Comparison of ENCODE assay signal across 8 cellular contexts in genomic region chr13:42040730-42041016, GRCh38. TPM values are rescaled to one million over a fixed set of nuclear protein-coding genes. Genes with fewer than 3 reads are reported as not detected.
DNase-seq lines count a peak whose midpoint lies in the region; ATAC-seq and TF ChIP-seq lines count a peak whose summit lies in the region.

No MANE protein-coding gene starts in this region.

- H3K9me3 ChIP-seq in iPS-18c (ENCODE audit: control insufficient read depth, insufficient read depth, low read length), result no peaks in the 10 kb centered on the region
- H3K9me3 ChIP-seq in thyroid gland, result no peaks in the 10 kb centered on the region

- no peak for ATAC-seq in HG02678 (IDR thresholded peaks at IDR 0.05; ENCODE audit: unreplicated experiment)

- intact Hi-C loops in activated CD4-positive, alpha-beta memory T cell treated with anti-CD3 and anti-CD28 coated beads for 36 hours (cut with micrococcal nuclease), result loop anchor here (1.0 to 10.0 kb wide), 5 partner anchors 8 to 586 kb away; partner anchors contain the start of genes DGKH, RGCC and VWA8
- intact Hi-C loops in thyroid gland (cut with DNase I), result no loop called here

- peaks cover 5% of the 10 kb centered on the region for H3K36me3 Mint-ChIP-seq in activated CD4-positive, alpha-beta T cell treated with anti-CD3 and anti-CD28 coated beads, Interleukin-2, amount 10 ng/mL, durations not matched to agents 7 days and 5 days (ENCODE audit: low read depth)
- no peaks in the 10 kb centered on the region for H3K36me3 Mint-ChIP-seq in activated CD4-positive, alpha-beta memory T cell treated with anti-CD3 and anti-CD28 coated beads for 36 hours

- peaks cover 23% of the 10 kb centered on the region for H3K4me1 Mint-ChIP-seq in activated CD4-positive, alpha-beta T cell treated with anti-CD3 and anti-CD28 coated beads, Interleukin-2, amount 10 ng/mL, durations not matched to agents 7 days and 5 days
- H3K4me1 Mint-ChIP-seq in activated CD4-positive, alpha-beta memory T cell treated with anti-CD3 and anti-CD28 coated beads for 36 hours (ENCODE audit: low read depth), result peaks cover 18% of the 10 kb centered on the region

- H3K4me3 ChIP-seq in iPS-18c (ENCODE audit: insufficient read depth, low read depth, low read length) (peak overlapping the region; percentile 86), thyroid gland (replicated peaks in 1 of 3) (peak overlapping the region in 2 of 3 donors; percentile 56 to 90)

- no peak for TF ChIP-seq POLR2A in thyroid gland (IDR thresholded peaks at IDR 0.05)

- peaks cover 15% of the 10 kb centered on the region for H3K27me3 Mint-ChIP-seq in activated CD4-positive, alpha-beta T cell treated with anti-CD3 and anti-CD28 coated beads, Interleukin-2, amount 10 ng/mL, durations not matched to agents 7 days and 5 days
- H3K27me3 Mint-ChIP-seq in activated CD4-positive, alpha-beta memory T cell treated with anti-CD3 and anti-CD28 coated beads for 36 hours, result peaks cover 5% of the 10 kb centered on the region

- H3K27me3 ChIP-seq in thyroid gland, result no peaks in the 10 kb centered on the region

- no peaks in the 10 kb centered on the region for H3K36me3 ChIP-seq in thyroid gland

- peak overlapping the region; percentile 78 for H3K4me3 Mint-ChIP-seq in activated CD4-positive, alpha-beta T cell treated with anti-CD3 and anti-CD28 coated beads, Interleukin-2, amount 10 ng/mL, durations not matched to agents 7 days and 5 days
- peak overlapping the region; percentile 77 for H3K4me3 Mint-ChIP-seq in activated CD4-positive, alpha-beta memory T cell treated with anti-CD3 and anti-CD28 coated beads for 36 hours

- H3K9me3 Mint-ChIP-seq in activated CD4-positive, alpha-beta T cell treated with anti-CD3 and anti-CD28 coated beads, Interleukin-2, amount 10 ng/mL, durations not matched to agents 7 days and 5 days, result peaks cover 9% of the 10 kb centered on the region
- H3K9me3 Mint-ChIP-seq in activated CD4-positive, alpha-beta memory T cell treated with anti-CD3 and anti-CD28 coated beads for 36 hours, result peaks cover 4% of the 10 kb centered on the region

- POLR2A ChIA-PET in activated CD4-positive, alpha-beta T cell treated with anti-CD3 and anti-CD28 coated beads, Interleukin-2, amount 10 ng/mL, durations not matched to agents 7 days and 5 days (lab: Charles Lee), result no interaction called here
- POLR2A ChIA-PET in activated CD4-positive, alpha-beta memory T cell treated with anti-CD3 and anti-CD28 coated beads for 36 hours (lab: Charles Lee), result interaction anchor here (1.0 to 1.1 kb wide), 2 partner anchors 14 to 123 kb away, joined by 3 to 5 read pairs; no protein-coding TSS in a partner anchor

- peak overlapping the region; percentile 10 to 99 (median 34) for H3K27ac ChIP-seq in thyroid gland

- no peak for TF ChIP-seq CTCF in thyroid gland (IDR thresholded peaks at IDR 0.05)

- WGBS in thyroid gland, 2 donors, result no CpG with 5 or more reads among the region's 49 CpGs

- peaks cover 0 to 4% of the 10 kb centered on the region in 2 donors for H3K4me1 ChIP-seq in thyroid gland

- CTCF ChIA-PET in activated CD4-positive, alpha-beta T cell treated with anti-CD3 and anti-CD28 coated beads, Interleukin-2, amount 10 ng/mL, durations not matched to agents 7 days and 5 days (lab: Charles Lee), result interaction anchor here (0.6 kb wide), 1 partner anchor 1869 kb away, joined by 5 read pairs; no protein-coding TSS in a partner anchor
- CTCF ChIA-PET in activated CD4-positive, alpha-beta memory T cell treated with anti-CD3 and anti-CD28 coated beads for 36 hours (lab: Charles Lee), result interaction anchor here (1.2 kb wide), 1 partner anchor 121 kb away, joined by 3 read pairs; no protein-coding TSS in a partner anchor

- DNase-seq in activated CD4-positive, alpha-beta T cell treated with anti-CD3 and anti-CD28 coated beads, Interleukin-2, amount 10 ng/mL, durations not matched to agents 7 days and 5 days, result no peak
- no peak for DNase-seq in activated CD4-positive, alpha-beta T cell treated with anti-CD3 and anti-CD28 coated beads for 1 hour
- DNase-seq in activated CD4-positive, alpha-beta memory T cell treated with anti-CD3 and anti-CD28 coated beads for 36 hours, result no peak
- DNase-seq in thyroid gland (no peak), NCI-H146 (lab: John Stamatoyannopoulos, UW) (no peak), cerebellar cortex (ENCODE audit: low spot score) (no peak)

- no peak overlapping the region for H3K27ac Mint-ChIP-seq in activated CD4-positive, alpha-beta T cell treated with anti-CD3 and anti-CD28 coated beads, Interleukin-2, amount 10 ng/mL, durations not matched to agents 7 days and 5 days
- H3K27ac Mint-ChIP-seq in activated CD4-positive, alpha-beta memory T cell treated with anti-CD3 and anti-CD28 coated beads for 36 hours, result no peak overlapping the region

RNA-seq across cellular contexts. Expression of gene DGKH, which starts 7.8 kb away (rescaled TPM):
- 10 to 100 TPM; 17.3 to 18.2 TPM for total RNA-seq in activated CD4-positive, alpha-beta T cell treated with anti-CD3 and anti-CD28 coated beads, Interleukin-2, amount 10 ng/mL, durations not matched to agents 7 days and 5 days
- 10 to 100 TPM in 1 of 2 experiments, 1 to 10 TPM in 1; 8.9 to 11.6 TPM for total RNA-seq in activated CD4-positive, alpha-beta memory T cell treated with anti-CD3 and anti-CD28 coated beads for 36 hours
- total RNA-seq in thyroid gland, result 10 to 100 TPM in 3 of 4 donors, 1 to 10 TPM in 1; 7.9 to 15.9 (median 12.4) TPM
